In the genomic region with DNA sequence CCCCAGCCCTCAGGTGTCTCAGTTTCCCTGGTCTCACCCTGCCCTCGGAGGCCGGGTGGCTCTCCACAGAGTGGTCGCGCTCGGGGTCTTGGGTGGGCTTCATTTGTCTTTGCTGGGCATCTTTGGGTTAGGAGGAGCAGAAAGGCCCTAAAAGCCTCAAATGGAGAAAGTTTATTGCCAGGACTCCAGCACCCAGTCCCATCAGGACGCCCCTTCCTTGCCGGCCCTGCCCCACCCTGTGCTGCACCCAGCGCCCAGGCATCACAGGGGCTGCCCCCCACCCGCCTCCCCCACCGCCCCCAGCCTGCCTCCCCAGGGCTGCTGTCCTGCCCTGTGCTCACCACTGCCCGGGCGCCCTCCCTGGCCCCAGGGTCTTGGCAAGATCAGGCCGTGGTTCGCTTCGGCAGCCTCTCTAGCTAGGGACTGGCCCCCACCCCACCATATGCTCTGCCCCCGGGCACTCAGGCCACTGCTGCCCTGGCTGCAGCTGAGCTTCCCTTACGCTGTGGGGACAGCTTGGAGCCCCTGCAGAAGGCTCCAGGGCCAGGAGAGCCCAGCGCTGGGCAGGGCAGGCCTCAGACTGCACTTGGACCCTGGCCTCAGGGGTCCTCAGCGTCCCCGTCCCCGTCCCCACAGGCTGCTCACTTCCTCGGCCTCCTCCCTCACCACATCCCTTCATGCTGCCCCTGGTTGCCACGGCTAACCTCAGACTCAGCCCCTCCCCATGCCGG, we compare ENCODE assay signal across 31 cellular contexts.
"Had no signal": no experiment of that assay in that cellular context is flagged by ENCODE, and none has a peak within 500 bp of the region (broad histone marks: within the 10 kb centered on the region; RNA-seq: fewer than 3 reads in every experiment).

No MANE protein-coding gene starts in this region.

- H3K27ac ChIP-seq: brain microvascular endothelial cell, breast epithelium, VCaP had no signal

- H3K27me3 ChIP-seq: body of pancreas, brain microvascular endothelial cell had no signal

- FAIRE-seq: astrocyte, TTC549 had no signal

- H3K4me1 ChIP-seq: breast epithelium had no signal

- H3K9me3 ChIP-seq: body of pancreas, breast epithelium had no signal

- DNase-seq: activated B cell treated with CpG ODN at 0.5 μM for 24 hours; activated CD4-positive, alpha-beta memory T cell treated with anti-CD3 and anti-CD28 coated beads for 36 hours; activated CD4-positive, alpha-beta T cell treated with anti-CD3 and anti-CD28 coated beads for 4 hours; activated CD4-positive, alpha-beta T cell treated with anti-CD3 and anti-CD28 coated beads, Interleukin-2, amount 10 ng/mL, durations not matched to agents 24 days and 14 days; activated CD4-positive, alpha-beta T cell treated with anti-CD3 and anti-CD28 coated beads, Interleukin-2, amount 50 U/mL, for 1 hour; activated CD4-positive, alpha-beta T cell treated with anti-CD3 and anti-CD28 coated beads, Interleukin-2, amount 50 U/mL, for 4 hours; activated CD4-positive, CD25-positive, alpha-beta regulatory T cell treated with anti-CD3 and anti-CD28 coated beads, Interleukin-2, amount 50 U/mL, for 72 hours; activated CD8-positive, alpha-beta memory T cell treated with anti-CD3 and anti-CD28 coated beads, Interleukin-2, amount 50 U/mL, for 4 hours; activated CD8-positive, alpha-beta T cell treated with anti-CD3 and anti-CD28 coated beads for 36 hours; activated effector memory CD4-positive, alpha-beta T cell treated with anti-CD3 and anti-CD28 coated beads, Interleukin-2, amount 50 U/mL, for 16 hours; activated gamma-delta T cell treated with Interleukin-2 at 50 U/mL for 16 hours; activated naive CD4-positive, alpha-beta T cell; activated naive CD4-positive, alpha-beta T cell treated with anti-CD3 and anti-CD28 coated beads for 36 hours; activated naive CD4-positive, alpha-beta T cell treated with anti-CD3 and anti-CD28 coated beads, Interleukin-2, amount 50 U/mL, for 16 hours; activated naive CD8-positive, alpha-beta T cell treated with anti-CD3 and anti-CD28 coated beads for 36 hours; activated T-cell treated with anti-CD3 and anti-CD28 coated beads for 4 hours; activated T-cell treated with anti-CD3 and anti-CD28 coated beads, Interleukin-2, amount 50 U/mL, for 1 hour; activated T-cell treated with anti-CD3 and anti-CD28 coated beads, Interleukin-2, amount 50 U/mL, for 4 hours; activated T-cell treated with anti-CD3 and anti-CD28 coated beads, Interleukin-2, amount 50 U/mL, for 72 hours; amygdala; aorta; body of pancreas; brain microvascular endothelial cell; central memory CD4-positive, alpha-beta T cell; T-helper 1 cell; T-helper 2 cell; T-helper 9 cell had no signal

- H3K4me3 ChIP-seq: body of pancreas, breast epithelium had no signal

- H3K36me3 ChIP-seq: brain microvascular endothelial cell, breast epithelium had no signal
